14 cellular contexts compared by ENCODE assay signal in genomic region chr1:154849645-154850131, GRCh38. TPM values are rescaled to one million over a fixed set of nuclear protein-coding genes. Genes with fewer than 3 reads are reported as not detected.
DNase-seq lines count a peak whose midpoint lies in the region; ATAC-seq and TF ChIP-seq lines count a peak whose summit lies in the region.
"Had no signal": no experiment of that assay in that cellular context is flagged by ENCODE, and none has a peak within 500 bp of the region (broad histone marks: within the 10 kb centered on the region; RNA-seq: fewer than 3 reads in every experiment).

No MANE protein-coding gene starts in this region.

- no peaks in the 10 kb centered on the region for H3K27me3 ChIP-seq in psoas muscle (ENCODE audit: insufficient read depth in 3 of 3, low read length in 2 of 3)

- H3K4me1 ChIP-seq in psoas muscle: peaks cover 79% of the 10 kb centered on the region

- H3K4me3 ChIP-seq in SK-N-MC (no peak overlapping the region), psoas muscle (no peak overlapping the region)

- H3K27ac ChIP-seq in SK-N-MC: 0 out of 2 replicates have a peak overlapping the region, but pooled peaks have one; percentile 34
- peak overlapping the region; percentile 96 for H3K27ac ChIP-seq in psoas muscle

- H3K36me3 ChIP-seq in SK-N-MC (ENCODE audit: insufficient read depth, low read length) (no peaks in the 10 kb centered on the region), psoas muscle (ENCODE audit: insufficient read depth in 1 of 2, low read depth in 1 of 2) (no peaks in the 10 kb centered on the region)

- H3K9ac ChIP-seq in SK-N-MC (ENCODE audit: insufficient read length): no peak overlapping the region

- WGBS in psoas muscle, 3 donors: 89 to 96% (median 92%) methylated on average over 6 of the region's 6 CpGs

- H3K9me3 ChIP-seq in SK-N-MC (ENCODE audit: low read depth, low read length) (no peaks in the 10 kb centered on the region), psoas muscle (no peaks in the 10 kb centered on the region)

- no peak for DNase-seq in activated CD4-positive, CD25-positive, alpha-beta regulatory T cell (lab: John Stamatoyannopoulos, UW)
- DNase-seq in SK-N-MC (ENCODE audit: low read depth, low spot score) (no peak), psoas muscle (no peak), Kasumi-1 (lab: John Stamatoyannopoulos, UW) (no peak)
- DNase-seq: activated CD4-positive, alpha-beta T cell treated with anti-CD3 and anti-CD28 coated beads for 1 hour; EL; KBM-7; NCI-H510A treated with DMSO at 0.1 percent for 48 hours; SHP77; small intestine had no signal

- intact Hi-C loops in psoas muscle (cut with DNase I): no loop called here

- peak; percentile 60 to 81 for ATAC-seq in activated CD4-positive, CD25-positive, alpha-beta regulatory T cell treated with anti-CD3 and anti-CD28 coated beads, Interleukin-2, amount 50 U/mL, for 24 hours
- ATAC-seq in GM19395 (IDR thresholded peaks at IDR 0.05; ENCODE audit: unreplicated experiment): peak; percentile 58
- ATAC-seq in psoas muscle: no peak
- no peak for ATAC-seq in HG03280 (IDR thresholded peaks at IDR 0.05; ENCODE audit: unreplicated experiment)
- no peak for ATAC-seq in HG03139 (IDR thresholded peaks at IDR 0.05; ENCODE audit: unreplicated experiment)

- TF ChIP-seq CTCF in psoas muscle (IDR thresholded peaks at IDR 0.05): no peak

RNA-seq across cellular contexts. Expression of gene KCNN3, which starts 20.4 kb away (rescaled TPM):
- 10 to 100 TPM; 11.8 to 60.9 (median 17.4) TPM for total RNA-seq in psoas muscle
- 1 to 10 TPM; 2.5 to 7.5 (median 3.7) TPM for polyA plus RNA-seq in psoas muscle

Comparison
In these comparisons a context has a peak if more than half of its experiments do, and no peak if none do; other contexts are left out.
1. ATAC-seq: peak in activated CD4-positive, CD25-positive, alpha-beta regulatory T cell treated with anti-CD3 and anti-CD28 coated beads, Interleukin-2, amount 50 U/mL, for 24 hours (2 of 2) and GM19395 (single experiment); none in psoas muscle (0 of 4), HG03280 (single experiment) and HG03139 (single experiment).